18 cellular contexts compared by ENCODE assay signal in the genomic region with DNA sequence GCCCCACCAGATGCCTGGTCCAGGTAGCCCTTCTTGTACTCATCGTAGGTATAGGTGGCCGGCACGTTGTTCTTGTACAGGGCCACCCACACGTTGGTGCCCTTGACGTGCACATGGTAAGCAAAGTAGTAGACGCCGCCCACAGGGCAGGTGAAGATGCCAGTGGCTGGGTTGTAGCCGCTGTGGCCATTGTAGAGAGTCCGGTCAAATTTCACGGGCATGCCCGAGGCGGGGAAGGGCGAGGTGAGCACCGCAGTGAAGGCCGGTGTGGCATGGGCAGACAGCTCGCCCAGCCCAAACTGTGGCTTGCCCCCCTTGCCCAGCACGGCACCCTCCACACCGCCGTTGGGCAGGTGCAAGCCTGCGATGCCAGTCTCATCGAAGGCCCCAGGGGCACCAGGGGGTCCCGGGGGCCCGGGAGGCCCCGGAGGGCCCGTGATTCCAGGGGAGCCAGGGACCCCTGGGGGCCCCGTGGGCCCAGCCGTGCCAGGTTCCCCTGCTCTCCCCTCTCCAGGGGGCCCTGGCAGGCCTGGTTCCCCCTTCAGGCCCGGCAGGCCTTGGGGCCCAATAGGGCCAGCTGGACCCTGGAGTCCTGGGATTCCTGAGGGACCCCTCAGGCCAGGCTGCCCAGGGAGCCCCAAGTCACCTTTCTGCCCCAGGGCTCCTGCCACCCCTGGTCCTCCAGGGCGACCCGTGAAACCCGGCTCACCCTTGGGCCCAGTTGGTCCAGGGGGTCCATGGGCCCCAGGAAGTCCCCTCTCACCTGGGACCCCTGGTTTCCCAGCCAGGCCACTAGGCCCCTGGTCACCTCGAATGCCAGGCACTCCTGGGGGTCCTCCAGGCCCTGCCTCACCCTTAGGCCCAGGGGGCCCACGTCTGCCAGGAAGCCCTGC. TPM values are rescaled to one million over a fixed set of nuclear protein-coding genes. Genes with fewer than 3 reads are reported as not detected.
A peak's percentile ranks its signal among the peaks of the same experiment; 100 is the strongest.
DNase-seq lines count a peak whose midpoint lies in the region; ATAC-seq and TF ChIP-seq lines count a peak whose summit lies in the region.
"Had no signal": no experiment of that assay in that cellular context is flagged by ENCODE, and none has a peak within 500 bp of the region (broad histone marks: within the 10 kb centered on the region; RNA-seq: fewer than 3 reads in every experiment).

No MANE protein-coding gene starts in this region.

- H3K27ac ChIP-seq in GM23338 (ENCODE audit: low read depth) (no peak overlapping the region), IMR-90 (ENCODE audit: insufficient read depth, low read length) (no peak overlapping the region), endodermal cell (ENCODE audit: low read depth, low read length) (no peak overlapping the region), ovary (peak overlapping the region; percentile 24 to 38)

- intact Hi-C loops in IMR-90 (cut with micrococcal nuclease) (no loop called here), ovary (cut with DNase I) (loop anchor here (2.0 to 10.0 kb wide), 5 partner anchors 34 to 317 kb away; no protein-coding TSS in a partner anchor)

- TF ChIP-seq POLR2A in IMR-90 (IDR thresholded peaks at IDR 0.05; ENCODE audit: low read depth, low read length): no peak
- no peak for TF ChIP-seq POLR2A in ovary (IDR thresholded peaks at IDR 0.05)
- TF ChIP-seq POLR2A in erythroblast (IDR thresholded peaks at IDR 0.05; ENCODE audit: low read length): no peak

- no peak for DNase-seq in GM23338 (ENCODE audit: low spot score)
- no peak for DNase-seq in IMR-90
- DNase-seq in endodermal cell: no peak
- DNase-seq in ovary: no peak
- no peak for DNase-seq in effector CD8-positive, alpha-beta T cell (lab: John Stamatoyannopoulos, UW)
- DNase-seq in erythroblast (lab: John Stamatoyannopoulos, UW): no peak
- no peak for DNase-seq in SHP77 (lab: John Stamatoyannopoulos, UW)
- DNase-seq: KG1; NCI-H1092; NCI-H1694; NCI-H345; NCI-H526 treated with DMSO at 0.1 percent for 48 hours; NK-92 treated with Interleukin-12 subunit alpha and Interleukin-12 subunit beta, amount 100 ng/mL, for 24 hours had no signal

- peak overlapping the region; percentile 76 for H2AK9ac ChIP-seq in IMR-90 (replicated peaks; ENCODE audit: low read depth, low read length, poor library complexity)

- H3K27me3 ChIP-seq in GM23338 (ENCODE audit: insufficient read depth) (no peaks in the 10 kb centered on the region), IMR-90 (ENCODE audit: control insufficient read depth, insufficient read depth, low read length) (no peaks in the 10 kb centered on the region), endodermal cell (ENCODE audit: control insufficient read depth, insufficient read depth, low read length, poor library complexity, severe bottlenecking) (no peaks in the 10 kb centered on the region), ovary (no peaks in the 10 kb centered on the region)

- TF ChIP-seq EP300 in ovary (IDR thresholded peaks at IDR 0.05): no peak

- TF ChIP-seq CTCF in GM23338 (conservative IDR thresholded peaks at IDR 0.05; ENCODE audit: low read depth in 2 of 2) (no peak), IMR-90 (conservative IDR thresholded peaks at IDR 0.05; ENCODE audit: low read depth, low read length) (no peak), endodermal cell (conservative IDR thresholded peaks at IDR 0.05) (no peak), ovary (IDR thresholded peaks at IDR 0.05) (no peak)

- H2AFZ ChIP-seq in GM23338 (peak overlapping the region; percentile 84; the same call in 1 of the 2 replicates), IMR-90 (replicated peaks; ENCODE audit: low read length, poor library complexity) (no peak overlapping the region)

- H3K27me3 Mint-ChIP-seq in GM23338 (ENCODE audit: insufficient read depth, low read depth, poor library complexity): peaks cover 3% of the 10 kb centered on the region
- H3K27me3 Mint-ChIP-seq in endodermal cell (ENCODE audit: insufficient read depth): no peaks in the 10 kb centered on the region

- H2BK15ac ChIP-seq in IMR-90 (ENCODE audit: low read depth, low read length): no peak overlapping the region

- H4K5ac ChIP-seq in IMR-90 (ENCODE audit: low read depth, low read length): no peak overlapping the region

- H2AK5ac ChIP-seq in IMR-90 (ENCODE audit: low read depth, low read length): no peak overlapping the region

- H3K9me3 Mint-ChIP-seq in GM23338 (no peaks in the 10 kb centered on the region; the same call in 2 of the 3 replicates), endodermal cell (no peaks in the 10 kb centered on the region)

- BruUV-seq in IMR-90 (replicated peaks; lab: Mats Ljungman, UMichigan): no TSS peak

- H3K4me2 ChIP-seq in GM23338 (no peak overlapping the region), IMR-90 (ENCODE audit: low read depth, low read length) (no peak overlapping the region)

- 0 out of 2 replicates have a peak, but pooled peaks cover 16% of the 10 kb centered on the region for H3F3A ChIP-seq in GM23338 (replicated peaks; ENCODE audit: low read depth)

- 97% methylated on average over 13 of the region's 33 CpGs; no CpG with 5 or more reads in 1 of the 2 experiments for WGBS in IMR-90 (ENCODE audit: extremely low coverage in 2 of 2, insufficient read length in 1 of 2), 2 experiments
- 94 to 97% methylated on average over 24 to 33 of the region's 33 CpGs for WGBS in endodermal cell (ENCODE audit: insufficient coverage in 1 of 2, insufficient read length in 1 of 2), 2 experiments
- WGBS in ovary, 3 donors: 85 to 88% (median 87%) methylated on average over 33 of the region's 33 CpGs

- H3K4me1 ChIP-seq in GM23338 (ENCODE audit: insufficient read depth): peaks cover 6% of the 10 kb centered on the region
- no peaks in the 10 kb centered on the region for H3K4me1 ChIP-seq in IMR-90 (ENCODE audit: control insufficient read depth, insufficient read depth, low read length)
- no peaks in the 10 kb centered on the region for H3K4me1 ChIP-seq in endodermal cell (ENCODE audit: control insufficient read depth, insufficient read depth, low read length)
- H3K4me1 ChIP-seq in ovary (ENCODE audit: insufficient read depth): no peaks in the 10 kb centered on the region

- H3K36me3 Mint-ChIP-seq in GM23338 (ENCODE audit: low read depth) (peaks cover 17% of the 10 kb centered on the region), endodermal cell (ENCODE audit: low read depth) (peaks cover 17% of the 10 kb centered on the region)

- H2BK5ac ChIP-seq in IMR-90 (ENCODE audit: low read depth, low read length, poor library complexity, severe bottlenecking): no peak overlapping the region

- H3K4ac ChIP-seq in IMR-90 (ENCODE audit: low read depth, low read length): no peak overlapping the region

- peaks cover 4 to 5% of the 10 kb centered on the region in 2 experiments; a peak in 3 of 4 replicates for H3K79me1 ChIP-seq in IMR-90 (ENCODE audit: low read depth in 1 of 2, low read length in 2 of 2)

- H3K27ac Mint-ChIP-seq in GM23338 (peak overlapping the region; percentile 81), endodermal cell (peak overlapping the region; percentile 49)

- H3K9ac ChIP-seq in IMR-90 (ENCODE audit: low read depth, low read length) (no peak overlapping the region), endodermal cell (ENCODE audit: extremely low read depth, low read length, poor library complexity, severe bottlenecking) (no peak overlapping the region)

- no peak overlapping the region for H3K56ac ChIP-seq in IMR-90 (ENCODE audit: extremely low read depth, insufficient read depth, low read length)

- H4K20me1 ChIP-seq in GM23338 (replicated peaks; ENCODE audit: insufficient read depth) (no peaks in the 10 kb centered on the region), IMR-90 (ENCODE audit: insufficient read depth, low read length) (no peaks in the 10 kb centered on the region)

- H4K91ac ChIP-seq in IMR-90 (ENCODE audit: insufficient read depth, low read depth, low read length): no peak overlapping the region

- no peaks in the 10 kb centered on the region for H3K79me2 ChIP-seq in GM23338 (replicated peaks; ENCODE audit: insufficient read depth)

- H3K4me3 ChIP-seq in GM23338: no peak overlapping the region
- H3K4me3 ChIP-seq in IMR-90 (ENCODE audit: insufficient read depth, low read depth, low read length): no peak overlapping the region
- no peak overlapping the region for H3K4me3 ChIP-seq in endodermal cell (ENCODE audit: low read length)
- no peak overlapping the region for H3K4me3 ChIP-seq in ovary
- H3K4me3 ChIP-seq: SK-N-MC had no signal

- H3K36me3 ChIP-seq in GM23338 (ENCODE audit: insufficient read depth): peaks cover 7% of the 10 kb centered on the region; the same call in 1 of the 2 replicates
- peaks cover 21% of the 10 kb centered on the region for H3K36me3 ChIP-seq in IMR-90 (ENCODE audit: control insufficient read depth, insufficient read depth, low read length)
- H3K36me3 ChIP-seq in endodermal cell (ENCODE audit: control insufficient read depth, insufficient read depth, low read length): peaks cover 23% of the 10 kb centered on the region
- no peaks in the 10 kb centered on the region for H3K36me3 ChIP-seq in ovary

- H3K14ac ChIP-seq in IMR-90 (replicated peaks; ENCODE audit: low read depth, low read length): no peak overlapping the region

- H2BK120ac ChIP-seq in IMR-90 (ENCODE audit: low read depth, low read length): no peak overlapping the region

- H3K9me1 ChIP-seq in IMR-90 (ENCODE audit: insufficient read depth, low read length): no peaks in the 10 kb centered on the region

- H3K4me3 Mint-ChIP-seq in GM23338 (no peak overlapping the region; the same call in 2 of the 3 replicates), endodermal cell (no peak overlapping the region)
- H3K4me3 Mint-ChIP-seq: CD14-positive monocyte had no signal

- H3K23ac ChIP-seq in IMR-90 (ENCODE audit: low read depth, low read length): no peak overlapping the region

- CTCF ChIA-PET in IMR-90 (lab: Yijun Ruan, JAX): interaction anchor here (0.6 to 1.1 kb wide), 3 partner anchors 37 to 140 kb away, joined by 4 to 5 read pairs (median 4); no protein-coding TSS in a partner anchor

- no peak for TF ChIP-seq RAD21 in IMR-90 (IDR thresholded peaks at IDR 0.05; ENCODE audit: low read length)

- POLR2A ChIA-PET in IMR-90 (lab: Charles Lee; ENCODE audit: unreplicated experiment): no interaction called here

- H3K9me3 ChIP-seq in IMR-90 (ENCODE audit: control insufficient read depth, insufficient read depth, low read length): no peaks in the 10 kb centered on the region
- H3K9me3 ChIP-seq in endodermal cell (ENCODE audit: control insufficient read depth, low read length): no peaks in the 10 kb centered on the region
- H3K9me3 ChIP-seq in ovary: no peaks in the 10 kb centered on the region

- in situ Hi-C loops in IMR-90 (cut with MboI; ENCODE audit: low sequenced_read_pairs): no loop called here

- dilution Hi-C loops in IMR-90 (cut with HindIII; ENCODE audit: low sequenced_read_pairs, unreplicated experiment): no loop called here

- H3K9me2 ChIP-seq in GM23338 (ENCODE audit: insufficient read depth): no peaks in the 10 kb centered on the region

- no peak overlapping the region for H2BK20ac ChIP-seq in IMR-90 (ENCODE audit: low read depth, low read length)

- H3K18ac ChIP-seq in IMR-90 (ENCODE audit: low read depth, low read length): no peak overlapping the region

- ATAC-seq in GM23338 (no peak), IMR-90 (ENCODE audit: low read depth) (no peak), GM19455 (IDR thresholded peaks at IDR 0.05; ENCODE audit: unreplicated experiment) (no peak)

- peaks cover 17% of the 10 kb centered on the region for H3K4me1 Mint-ChIP-seq in GM23338
- H3K4me1 Mint-ChIP-seq in endodermal cell: peaks cover 2% of the 10 kb centered on the region

- H4K8ac ChIP-seq in IMR-90 (ENCODE audit: low read depth in 2 of 2, low read length in 2 of 2): no peak overlapping the region

RNA-seq across cellular contexts. Expression of gene ADPRS, which starts 9.2 kb away (rescaled TPM):
- total RNA-seq in GM23338 (2014; rRNA removed; shearing (Covaris generic)): 46.6 and 47.1 TPM in 2 replicates
- polyA plus RNA-seq in GM23338 (2016; fragmentation: Nextera tagmentation; extraction: Ambion mirVana) (21.5 and 22.6 TPM in 2 replicates), IMR-90 (2012; rRNA removed) (37.1 and 37.2 TPM in 2 replicates), ovary (10 to 100 TPM; 14.9 to 24.8 TPM)
- total RNA-seq in IMR-90 (2012; rRNA removed) (27.2 and 31.0 TPM in 2 replicates), endodermal cell (10 to 100 TPM; 22.1 to 25.3 TPM), ovary (10 to 100 TPM; 21.0 to 52.2 (median 27.4) TPM)
- 47.8 and 52.4 TPM in 2 replicates for polyA plus RNA-seq in IMR-90 (2012; cell fraction: cytosol; rRNA removed)
- polyA plus RNA-seq in IMR-90 (2012; cell fraction: nucleus; rRNA removed; ENCODE audit: low replicate concordance): 22.4 and 39.5 TPM in 2 replicates
- polyA plus RNA-seq in endodermal cell (2013, experiment 1 of 2): 25.0 TPM
- 24.8 TPM for polyA plus RNA-seq in endodermal cell (2013, experiment 2 of 2)

RNA-seq across cellular contexts. Expression of gene TEKT2, which starts 14.0 kb away (rescaled TPM):
- 0.62 and 0.94 TPM in 2 replicates for total RNA-seq in GM23338 (2014; rRNA removed; shearing (Covaris generic))
- 0.24 and 0.36 TPM in 2 replicates for polyA plus RNA-seq in GM23338 (2016; fragmentation: Nextera tagmentation; extraction: Ambion mirVana)
- total RNA-seq in IMR-90 (2012; rRNA removed): 0.18 TPM in 1 of 2 replicates, not detected in the other
- polyA plus RNA-seq in IMR-90 (2012; rRNA removed): 0.14 TPM in 1 of 2 replicates, not detected in the other
- 0.05 TPM in 1 of 2 replicates, not detected in the other for polyA plus RNA-seq in IMR-90 (2012; cell fraction: cytosol; rRNA removed)
- 0.44 and 0.58 TPM in 2 replicates for polyA plus RNA-seq in IMR-90 (2012; cell fraction: nucleus; rRNA removed; ENCODE audit: low replicate concordance)
- total RNA-seq in endodermal cell: 1 to 10 TPM; 5.6 to 9.5 TPM
- 12.0 TPM for polyA plus RNA-seq in endodermal cell (2013, experiment 1 of 2)
- polyA plus RNA-seq in endodermal cell (2013, experiment 2 of 2): 11.0 TPM
- total RNA-seq in ovary: 10 to 100 TPM in 1 of 7 donors, 1 to 10 TPM in 4, under 1 TPM in 2; 0.28 to 22.5 (median 2.1) TPM
- polyA plus RNA-seq in ovary: under 1 TPM; 0.12 to 0.36 TPM
- total RNA-seq: HT1080, M059J had no signal
- polyA plus RNA-seq: CD14-positive monocyte had no signal

RNA-seq across cellular contexts. Expression of gene COL8A2, which starts 27.1 kb away (rescaled TPM):
- 4.9 and 5.0 TPM in 2 replicates for total RNA-seq in GM23338 (2014; rRNA removed; shearing (Covaris generic))
- polyA plus RNA-seq in GM23338 (2016; fragmentation: Nextera tagmentation; extraction: Ambion mirVana) (0.77 and 0.95 TPM in 2 replicates), IMR-90 (2012; rRNA removed) (0.83 and 1.1 TPM in 2 replicates), ovary (1 to 10 TPM; 2.3 to 4.6 TPM)
- total RNA-seq in IMR-90 (2012; rRNA removed) (0.54 and 0.56 TPM in 2 replicates), endodermal cell (under 1 TPM; 0.18 to 0.40 TPM), ovary (1 to 10 TPM; 2.5 to 6.2 (median 4.1) TPM)
- polyA plus RNA-seq in IMR-90 (2012; cell fraction: cytosol; rRNA removed): 0.82 and 1.6 TPM in 2 replicates
- 0.79 and 0.88 TPM in 2 replicates for polyA plus RNA-seq in IMR-90 (2012; cell fraction: nucleus; rRNA removed; ENCODE audit: low replicate concordance)
- polyA plus RNA-seq in endodermal cell (2013, experiment 1 of 2): 1.7 TPM
- 1.7 TPM for polyA plus RNA-seq in endodermal cell (2013, experiment 2 of 2)

RNA-seq across cellular contexts. Expression of gene TRAPPC3, which starts 51.3 kb away (rescaled TPM):
- 55.8 and 55.9 TPM in 2 replicates for total RNA-seq in GM23338 (2014; rRNA removed; shearing (Covaris generic))
- polyA plus RNA-seq in GM23338 (2016; fragmentation: Nextera tagmentation; extraction: Ambion mirVana) (45.2 and 45.6 TPM in 2 replicates), IMR-90 (2012; rRNA removed) (63.5 and 77.8 TPM in 2 replicates), ovary (10 to 100 TPM; 44.0 to 94.6 TPM)
- total RNA-seq in IMR-90 (2012; rRNA removed) (76.0 and 101 TPM in 2 replicates), endodermal cell (10 to 100 TPM; 61.5 to 79.9 TPM), ovary (10 to 100 TPM; 42.3 to 49.6 (median 45.2) TPM)
- 67.3 and 70.8 TPM in 2 replicates for polyA plus RNA-seq in IMR-90 (2012; cell fraction: cytosol; rRNA removed)
- 31.1 and 62.4 TPM in 2 replicates for polyA plus RNA-seq in IMR-90 (2012; cell fraction: nucleus; rRNA removed; ENCODE audit: low replicate concordance)
- polyA plus RNA-seq in endodermal cell (2013, experiment 1 of 2): 69.1 TPM
- 71.4 TPM for polyA plus RNA-seq in endodermal cell (2013, experiment 2 of 2)

RNA-seq across cellular contexts. Expression of gene MAP7D1, which starts 58.0 kb away (rescaled TPM):
- total RNA-seq in GM23338 (2014; rRNA removed; shearing (Covaris generic)): 37.4 and 59.8 TPM in 2 replicates
- polyA plus RNA-seq in GM23338 (2016; fragmentation: Nextera tagmentation; extraction: Ambion mirVana) (13.8 and 14.7 TPM in 2 replicates), IMR-90 (2012; rRNA removed) (81.9 and 83.2 TPM in 2 replicates), ovary (10 to 100 TPM; 31.4 to 44.3 TPM)
- total RNA-seq in IMR-90 (2012; rRNA removed) (30.8 and 32.3 TPM in 2 replicates), endodermal cell (100 to 1,000 TPM; 119 to 120 TPM), ovary (10 to 100 TPM; 34.9 to 99.1 (median 69.0) TPM)
- 96.4 and 165 TPM in 2 replicates for polyA plus RNA-seq in IMR-90 (2012; cell fraction: cytosol; rRNA removed)
- 182 and 323 TPM in 2 replicates for polyA plus RNA-seq in IMR-90 (2012; cell fraction: nucleus; rRNA removed; ENCODE audit: low replicate concordance)
- 121 TPM for polyA plus RNA-seq in endodermal cell (2013, experiment 1 of 2)
- polyA plus RNA-seq in endodermal cell (2013, experiment 2 of 2): 114 TPM

Comparison
In these comparisons a context has a peak if more than half of its experiments do, and no peak if none do; other contexts are left out.
1. H3K27ac ChIP-seq: peak in ovary (2 of 2); none in GM23338 (single experiment), IMR-90 (single experiment) and endodermal cell (single experiment).